6 cellular contexts compared by ENCODE assay signal in genomic region chr19:48363500-48363809, GRCh38. TPM values are rescaled to one million over a fixed set of nuclear protein-coding genes. Genes with fewer than 3 reads are reported as not detected.
DNase-seq lines count a peak whose midpoint lies in the region; ATAC-seq and TF ChIP-seq lines count a peak whose summit lies in the region.

No MANE protein-coding gene starts in this region.

- H3K79me2 ChIP-seq in DND-41 (ENCODE audit: insufficient read depth, low read length), result peaks cover 5% of the 10 kb centered on the region

- no peaks in the 10 kb centered on the region for H4K20me1 ChIP-seq in DND-41 (ENCODE audit: insufficient read depth, low read length)

- H3K4me2 ChIP-seq in DND-41 (ENCODE audit: insufficient read depth, low read length), result peak overlapping the region; percentile 91

- H3K4me3 ChIP-seq in DND-41 (ENCODE audit: low read depth in 1 of 2, low read length in 2 of 2) (peak overlapping the region; percentile 63 to 81), adrenal gland (peak overlapping the region; percentile 3 to 81 (median 32)), muscle layer of duodenum (ENCODE audit: low read depth in 1 of 2, low read length in 2 of 2) (peak overlapping the region; percentile 63 to 96)

- WGBS in adrenal gland, 4 donors, result 0 to 2% (median 2%) methylated on average over 5 to 10 of the region's 10 CpGs; no CpG with 5 or more reads in 1 of the 4 donors

- TF ChIP-seq CTCF in DND-41 (IDR thresholded peaks at IDR 0.05; ENCODE audit: borderline replicate concordance, extremely low read depth, low read length, poor library complexity, severe bottlenecking), result no peak
- TF ChIP-seq CTCF in adrenal gland (IDR thresholded peaks at IDR 0.05), result no peak

- peak overlapping the region; percentile 91 for H2AFZ ChIP-seq in DND-41 (ENCODE audit: low read depth, low read length)

- H3K27me3 ChIP-seq in DND-41 (ENCODE audit: insufficient read depth, low read length, poor library complexity), result no peaks in the 10 kb centered on the region
- H3K27me3 ChIP-seq in adrenal gland, result no peaks in the 10 kb centered on the region
- H3K27me3 ChIP-seq in muscle layer of duodenum (ENCODE audit: low read depth, low read length), result no peaks in the 10 kb centered on the region

- H3K4me1 ChIP-seq in DND-41 (ENCODE audit: insufficient read depth, low read length) (peaks cover 23% of the 10 kb centered on the region), adrenal gland (replicated peaks in 1 of 2) (peaks cover 4 to 8% of the 10 kb centered on the region in 2 donors), muscle layer of duodenum (ENCODE audit: control insufficient read depth in 1 of 2, insufficient read depth in 2 of 2, low read length in 2 of 2) (peaks cover 0 to 6% of the 10 kb centered on the region in 2 donors)

- H3K9ac ChIP-seq in DND-41 (ENCODE audit: low read depth, low read length), result peak overlapping the region; percentile 95

- H3K27ac ChIP-seq in DND-41 (ENCODE audit: low read length), result peak overlapping the region; percentile 95
- H3K27ac ChIP-seq in adrenal gland, result peak overlapping the region; percentile 87 to 95 (median 92)
- peak overlapping the region; percentile 97 for H3K27ac ChIP-seq in muscle layer of duodenum (ENCODE audit: low read length)

- ATAC-seq in DND-41 (ENCODE audit: insufficient read depth, low read depth) (peak; percentile 18), HG02870 (IDR thresholded peaks at IDR 0.05; ENCODE audit: unreplicated experiment) (peak; percentile 1)

- intact Hi-C loops in adrenal gland (cut with DNase I), result no loop called here

- peak in 1 of 2 donors; percentile 6 for TF ChIP-seq POLR2A in adrenal gland (IDR thresholded peaks at IDR 0.05)

- no peaks in the 10 kb centered on the region for H3K9me3 ChIP-seq in DND-41 (ENCODE audit: insufficient read depth, low read length, severe bottlenecking)
- no peaks in the 10 kb centered on the region for H3K9me3 ChIP-seq in adrenal gland (replicated peaks in 1 of 3)
- no peaks in the 10 kb centered on the region for H3K9me3 ChIP-seq in muscle layer of duodenum (ENCODE audit: control insufficient read depth in 1 of 2, low read length in 2 of 2)

- H3K36me3 ChIP-seq in DND-41 (ENCODE audit: insufficient read depth, low read length) (peaks cover 4% of the 10 kb centered on the region), adrenal gland (replicated peaks in 1 of 2) (no peaks in the 10 kb centered on the region), muscle layer of duodenum (ENCODE audit: control insufficient read depth in 1 of 2, insufficient read depth in 2 of 2, low read length in 2 of 2) (peaks cover 0 to 3% of the 10 kb centered on the region in 2 donors)

- DNase-seq in DND-41 (no peak), adrenal gland (peak in 2 of 7 donors; percentile 69 to 74), putamen (ENCODE audit: low spot score) (no peak), NCI-H146 (lab: John Stamatoyannopoulos, UW) (no peak)

RNA-seq across cellular contexts. Expression of gene TMEM143, which starts 0.3 kb away (rescaled TPM):
- total RNA-seq in adrenal gland, result 10 to 100 TPM in 6 of 8 donors, 1 to 10 TPM in 2; 3.3 to 26.3 (median 12.7) TPM
- polyA plus RNA-seq in adrenal gland, result 10 to 100 TPM in 2 of 3 donors, 1 to 10 TPM in 1; 9.6 to 26.5 (median 20.1) TPM

RNA-seq across cellular contexts. Expression of gene SYNGR4, which starts 0.7 kb away (rescaled TPM):
- not detected for total RNA-seq in adrenal gland
- under 1 TPM in 1 of 3 donors, not detected in 2; 0.13 TPM for polyA plus RNA-seq in adrenal gland

RNA-seq across cellular contexts. Expression of gene KDELR1, which starts 27.9 kb away (rescaled TPM):
- 100 to 1,000 TPM in 7 of 8 donors, 10 to 100 TPM in 1; 67.2 to 201 (median 170) TPM for total RNA-seq in adrenal gland
- polyA plus RNA-seq in adrenal gland, result 100 to 1,000 TPM; 110 to 146 (median 126) TPM

RNA-seq across cellular contexts. Expression of gene GRIN2D, which starts 30.0 kb away (rescaled TPM):
- 1 to 10 TPM in 3 of 8 donors, under 1 TPM in 5; 0.12 to 1.8 (median 0.77) TPM for total RNA-seq in adrenal gland
- 1 to 10 TPM in 1 of 3 donors, under 1 TPM in 2; 0.11 to 1.0 (median 0.64) TPM for polyA plus RNA-seq in adrenal gland

RNA-seq across cellular contexts. Expression of gene EMP3, which starts 38.1 kb away (rescaled TPM):
- 100 to 1,000 TPM in 4 of 8 donors, 10 to 100 TPM in 4; 20.6 to 118 (median 103) TPM for total RNA-seq in adrenal gland
- polyA plus RNA-seq in adrenal gland, result 100 to 1,000 TPM in 2 of 3 donors, 10 to 100 TPM in 1; 63.9 to 409 (median 315) TPM
